In the genomic region with DNA sequence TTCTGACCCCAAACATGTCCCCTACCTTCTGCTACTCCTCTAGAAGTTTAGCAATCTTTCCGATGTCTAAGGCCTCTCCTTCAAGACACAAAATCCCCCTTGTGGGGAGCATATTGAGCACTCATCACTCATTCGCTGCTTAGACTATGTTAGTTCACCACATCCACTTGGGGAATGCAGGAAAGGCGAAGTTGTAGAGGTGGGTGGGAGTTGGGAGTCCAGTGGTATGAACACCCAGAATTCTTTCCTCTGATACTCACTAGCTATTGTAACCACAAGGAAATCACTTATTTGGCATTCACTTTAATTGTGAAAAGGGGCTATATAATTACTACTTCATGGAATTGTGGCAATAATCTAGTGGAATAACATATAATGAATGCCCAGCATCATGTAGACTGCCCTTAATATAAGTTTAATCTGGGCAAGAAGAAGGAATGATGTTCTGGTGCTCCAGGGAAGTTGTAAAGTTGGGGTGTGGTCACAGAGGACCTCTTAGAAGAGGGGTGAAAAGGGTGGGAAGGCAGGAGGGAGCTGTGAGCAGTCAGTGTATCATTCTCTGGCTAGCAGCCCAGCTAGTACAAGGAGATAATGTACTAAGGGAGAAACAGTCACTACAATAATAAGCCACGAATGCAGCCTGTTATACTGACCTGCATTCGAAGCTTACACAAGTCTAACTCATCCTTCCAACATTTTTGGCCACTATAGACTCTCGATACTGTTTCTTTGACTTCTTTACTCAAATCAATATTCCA, we compare ENCODE assay signal across 16 cellular contexts.
DNase-seq lines count a peak whose midpoint lies in the region; ATAC-seq, FAIRE-seq and TF ChIP-seq lines count a peak whose summit lies in the region.
"Had no signal": no experiment of that assay in that cellular context is flagged by ENCODE, and none has a peak within 500 bp of the region (broad histone marks: within the 10 kb centered on the region; RNA-seq: fewer than 3 reads in every experiment).

No MANE protein-coding gene starts in this region.

- H3K27ac ChIP-seq in brain microvascular endothelial cell (peak overlapping the region; percentile 83), tibial artery (no peak overlapping the region)
- H3K27ac ChIP-seq: C4-2B, left ventricle myocardium inferior had no signal

- H3K27me3 Mint-ChIP-seq in activated CD8-positive, alpha-beta memory T cell treated with anti-CD3 and anti-CD28 coated beads, Interleukin-2, amount 10 ng/mL, durations not matched to agents 7 days and 5 days, result no peaks in the 10 kb centered on the region
- H3K27me3 Mint-ChIP-seq: activated CD4-positive, alpha-beta T cell treated with anti-CD3 and anti-CD28 coated beads, Interleukin-2, amount 10 ng/mL, durations not matched to agents 24 days and 14 days had no signal

- no peak for TF ChIP-seq CTCF in AG09309 (IDR thresholded peaks at IDR 0.05; ENCODE audit: control insufficient read depth, insufficient read depth, low read depth, low read length, missing control alignments)
- TF ChIP-seq CTCF in brain microvascular endothelial cell (IDR thresholded peaks at IDR 0.05; ENCODE audit: low read depth, low read length, missing control alignments), result no peak
- no peak for TF ChIP-seq CTCF in tibial artery (IDR thresholded peaks at IDR 0.05)

- H3K27me3 ChIP-seq in brain microvascular endothelial cell (replicated peaks) (no peaks in the 10 kb centered on the region), tibial artery (no peaks in the 10 kb centered on the region)

- no peak for FAIRE-seq in HTR-8/SVneo (lab: Jason Lieb, UNC)

- intact Hi-C loops in tibial artery (cut with DNase I; ENCODE audit: low total_unique reads), result no loop called here

- in situ Hi-C loops in brain microvascular endothelial cell (cut with HindIII; ENCODE audit: low pct_ligation_motif_present, low sequenced_read_pairs), result no loop called here

- CTCF ChIA-PET in activated CD8-positive, alpha-beta memory T cell treated with anti-CD3 and anti-CD28 coated beads, Interleukin-2, amount 10 ng/mL, durations not matched to agents 7 days and 5 days (lab: Charles Lee), result no interaction called here

- H3K4me1 ChIP-seq in tibial artery, result no peaks in the 10 kb centered on the region
- H3K4me1 ChIP-seq: left ventricle myocardium inferior had no signal

- H3K4me3 ChIP-seq in AG09309 (ENCODE audit: control insufficient read depth, low read depth, low read length), result no peak overlapping the region
- H3K4me3 ChIP-seq in brain microvascular endothelial cell (ENCODE audit: low read depth, low read length), result no peak overlapping the region
- H3K4me3 ChIP-seq in tibial artery, result no peak overlapping the region
- H3K4me3 ChIP-seq: left ventricle myocardium inferior had no signal

- no peak for ATAC-seq in GM21423 (IDR thresholded peaks at IDR 0.05; ENCODE audit: unreplicated experiment)
- ATAC-seq in activated CD8-positive, alpha-beta memory T cell treated with anti-CD3 and anti-CD28 coated beads, Interleukin-2, amount 10 ng/mL, durations not matched to agents 7 days and 5 days, result no peak
- ATAC-seq in HG03442 (IDR thresholded peaks at IDR 0.05; ENCODE audit: unreplicated experiment), result no peak

- DNase-seq in AG09309 (ENCODE audit: low read depth) (peak; percentile 79), HTR-8/SVneo (ENCODE audit: insufficient read length, low spot score) (peak; percentile 7), brain microvascular endothelial cell (peak; percentile 94), kidney glomerular epithelial cell (lab: John Stamatoyannopoulos, UW) (peak; percentile 48), tibial artery (no peak)
- DNase-seq in activated CD8-positive, alpha-beta memory T cell treated with anti-CD3 and anti-CD28 coated beads, Interleukin-2, amount 10 ng/mL, durations not matched to agents 7 days and 5 days, result no peak
- DNase-seq: activated CD4-positive, alpha-beta T cell treated with anti-CD3 and anti-CD28 coated beads, Interleukin-2, amount 10 ng/mL, durations not matched to agents 24 days and 14 days; activated effector memory CD4-positive, alpha-beta T cell treated with Interleukin-2 at 50 U/mL for 16 hours; left ventricle myocardium inferior; NCI-H1417; NK-92 treated with Interleukin-12 subunit alpha and Interleukin-12 subunit beta, amount 100 ng/mL, for 24 hours; stimulated activated CD8-positive, alpha-beta memory T cell treated with anti-CD3 and anti-CD28 coated beads, Interleukin-4, amount 100 ng/mL, for 48 hours; T-helper 1 cell had no signal

- H3K4me1 Mint-ChIP-seq in activated CD8-positive, alpha-beta memory T cell treated with anti-CD3 and anti-CD28 coated beads, Interleukin-2, amount 10 ng/mL, durations not matched to agents 7 days and 5 days, result no peaks in the 10 kb centered on the region
- H3K4me1 Mint-ChIP-seq: activated CD4-positive, alpha-beta T cell treated with anti-CD3 and anti-CD28 coated beads, Interleukin-2, amount 10 ng/mL, durations not matched to agents 24 days and 14 days had no signal

- H3K27ac Mint-ChIP-seq in activated CD8-positive, alpha-beta memory T cell treated with anti-CD3 and anti-CD28 coated beads, Interleukin-2, amount 10 ng/mL, durations not matched to agents 7 days and 5 days, result no peak overlapping the region
- H3K27ac Mint-ChIP-seq: activated CD4-positive, alpha-beta T cell treated with anti-CD3 and anti-CD28 coated beads, Interleukin-2, amount 10 ng/mL, durations not matched to agents 24 days and 14 days had no signal

- no peaks in the 10 kb centered on the region for H3K9me3 Mint-ChIP-seq in activated CD8-positive, alpha-beta memory T cell treated with anti-CD3 and anti-CD28 coated beads, Interleukin-2, amount 10 ng/mL, durations not matched to agents 7 days and 5 days (ENCODE audit: low read depth)
- H3K9me3 Mint-ChIP-seq: activated CD4-positive, alpha-beta T cell treated with anti-CD3 and anti-CD28 coated beads, Interleukin-2, amount 10 ng/mL, durations not matched to agents 24 days and 14 days had no signal

- H3K36me3 Mint-ChIP-seq in activated CD8-positive, alpha-beta memory T cell treated with anti-CD3 and anti-CD28 coated beads, Interleukin-2, amount 10 ng/mL, durations not matched to agents 7 days and 5 days, result no peaks in the 10 kb centered on the region

- H3K4me3 Mint-ChIP-seq in activated CD8-positive, alpha-beta memory T cell treated with anti-CD3 and anti-CD28 coated beads, Interleukin-2, amount 10 ng/mL, durations not matched to agents 7 days and 5 days, result no peak overlapping the region
- H3K4me3 Mint-ChIP-seq: activated CD4-positive, alpha-beta T cell treated with anti-CD3 and anti-CD28 coated beads, Interleukin-2, amount 10 ng/mL, durations not matched to agents 24 days and 14 days had no signal

- H3K36me3 ChIP-seq in brain microvascular endothelial cell (replicated peaks) (no peaks in the 10 kb centered on the region), tibial artery (no peaks in the 10 kb centered on the region)
- H3K36me3 ChIP-seq: left ventricle myocardium inferior had no signal

- no peaks in the 10 kb centered on the region for H3K9me3 ChIP-seq in tibial artery
- H3K9me3 ChIP-seq: left ventricle myocardium inferior had no signal

Comparison
In these comparisons a context has a peak if more than half of its experiments do, and no peak if none do; other contexts are left out.
1. DNase-seq: peak in AG09309 (single experiment), HTR-8/SVneo (single experiment), brain microvascular endothelial cell (single experiment) and kidney glomerular epithelial cell (single experiment); none in activated CD8-positive, alpha-beta memory T cell treated with anti-CD3 and anti-CD28 coated beads, Interleukin-2, amount 10 ng/mL, durations not matched to agents 7 days and 5 days (single experiment) and tibial artery (0 of 2).